29 cellular contexts compared by ENCODE assay signal in genomic region chr11:114818382-114818781, GRCh38.
"Had no signal": no experiment of that assay in that cellular context is flagged by ENCODE, and none has a peak within 500 bp of the region (broad histone marks: within the 10 kb centered on the region; RNA-seq: fewer than 3 reads in every experiment).

No MANE protein-coding gene starts in this region.

- H3K36me3 Mint-ChIP-seq: activated naive CD4-positive, alpha-beta T cell treated with anti-CD3 and anti-CD28 coated beads, Interleukin-2, amount 50 U/mL, for 24 hours; activated naive CD8-positive, alpha-beta T cell treated with anti-CD3 and anti-CD28 coated beads, Interleukin-2, amount 10 ng/mL, durations not matched to agents 7 days and 5 days had no signal

- H3K9me3 Mint-ChIP-seq: activated naive CD4-positive, alpha-beta T cell treated with anti-CD3 and anti-CD28 coated beads, Interleukin-2, amount 50 U/mL, for 24 hours; activated naive CD8-positive, alpha-beta T cell treated with anti-CD3 and anti-CD28 coated beads, Interleukin-2, amount 10 ng/mL, durations not matched to agents 7 days and 5 days; activated T-cell treated with anti-CD3 and anti-CD28 coated beads, Interleukin-2, amount 50 U/mL, for 24 hours; activated T-helper 2 cell treated with anti-CD3 and anti-CD28 coated beads, Interferon-gamma antibody, Interleukin-2, Interleukin-4, amounts not matched to agents 10 μg/mL and 5 μg/mL and 100 μg/mL, durations not matched to agents 14 hours and 24 hours and 36 hours; T-helper 1 cell treated with Interleukin-12 subunit alpha and Interleukin-12 subunit beta and Interleukin-4 antibody, amounts not matched to agents 30 μg/mL and 1 μg/mL, for 36 hours; T-helper 2 cell treated with Interferon-gamma antibody and Interleukin-4, amounts not matched to agents 5 μg/mL and 100 μg/mL, for 36 hours had no signal

- H3K4me3 Mint-ChIP-seq: activated B cell treated with CpG ODN at 0.5 μM for 24 hours; activated CD8-positive, alpha-beta T cell treated with anti-CD3 and anti-CD28 coated beads, Interleukin-2, amount 10 ng/mL, durations not matched to agents 7 days and 5 days; activated naive CD4-positive, alpha-beta T cell treated with anti-CD3 and anti-CD28 coated beads, Interleukin-2, amount 50 U/mL, for 24 hours; activated naive CD8-positive, alpha-beta T cell treated with anti-CD3 and anti-CD28 coated beads, Interleukin-2, amount 10 ng/mL, durations not matched to agents 7 days and 5 days; activated T-cell treated with anti-CD3 and anti-CD28 coated beads, Interleukin-2, amount 50 U/mL, for 24 hours; T-helper 1 cell treated with Interleukin-12 subunit alpha and Interleukin-12 subunit beta and Interleukin-4 antibody, amounts not matched to agents 30 μg/mL and 1 μg/mL, for 36 hours; T-helper 2 cell treated with Interferon-gamma antibody and Interleukin-4, amounts not matched to agents 5 μg/mL and 100 μg/mL, for 36 hours had no signal

- H3K27me3 ChIP-seq: ascending aorta, SJSA1 had no signal

- H3K9me3 ChIP-seq: ascending aorta, SJSA1, SK-N-SH had no signal

- H3K4me1 Mint-ChIP-seq: activated B cell treated with CpG ODN at 0.5 μM for 24 hours; activated naive CD4-positive, alpha-beta T cell treated with anti-CD3 and anti-CD28 coated beads, Interleukin-2, amount 50 U/mL, for 24 hours; activated naive CD8-positive, alpha-beta T cell treated with anti-CD3 and anti-CD28 coated beads, Interleukin-2, amount 10 ng/mL, durations not matched to agents 7 days and 5 days had no signal

- H3K4me1 ChIP-seq: ascending aorta, SJSA1 had no signal

- H3K27ac Mint-ChIP-seq: activated B cell treated with CpG ODN at 0.5 μM for 24 hours; activated CD8-positive, alpha-beta T cell treated with anti-CD3 and anti-CD28 coated beads, Interleukin-2, amount 10 ng/mL, durations not matched to agents 7 days and 5 days; activated naive CD4-positive, alpha-beta T cell treated with anti-CD3 and anti-CD28 coated beads, Interleukin-2, amount 50 U/mL, for 24 hours; activated naive CD8-positive, alpha-beta T cell treated with anti-CD3 and anti-CD28 coated beads, Interleukin-2, amount 10 ng/mL, durations not matched to agents 7 days and 5 days; activated T-cell treated with anti-CD3 and anti-CD28 coated beads, Interleukin-2, amount 50 U/mL, for 24 hours; activated T-helper 2 cell treated with anti-CD3 and anti-CD28 coated beads, Interferon-gamma antibody, Interleukin-2, Interleukin-4, amounts not matched to agents 10 μg/mL and 5 μg/mL and 100 μg/mL, durations not matched to agents 14 hours and 24 hours and 36 hours; T-helper 1 cell treated with Interleukin-12 subunit alpha and Interleukin-12 subunit beta and Interleukin-4 antibody, amounts not matched to agents 30 μg/mL and 1 μg/mL, for 36 hours; T-helper 2 cell treated with Interferon-gamma antibody and Interleukin-4, amounts not matched to agents 5 μg/mL and 100 μg/mL, for 36 hours had no signal

- H3K9ac ChIP-seq: SK-N-SH had no signal

- H3K27ac ChIP-seq: ascending aorta, cardiac muscle cell, SJSA1 had no signal

- H3K27me3 Mint-ChIP-seq: activated B cell treated with CpG ODN at 0.5 μM for 24 hours; activated naive CD8-positive, alpha-beta T cell treated with anti-CD3 and anti-CD28 coated beads, Interleukin-2, amount 10 ng/mL, durations not matched to agents 7 days and 5 days had no signal

- H3K4me3 ChIP-seq: ascending aorta, cardiac muscle cell, SJSA1 had no signal

- H3K36me3 ChIP-seq: ascending aorta, cardiac muscle cell, SJSA1 had no signal

- DNase-seq: activated B cell treated with CpG ODN at 0.5 μM for 24 hours; activated CD4-positive, alpha-beta T cell treated with anti-CD3 and anti-CD28 coated beads for 48 hours; activated CD4-positive, alpha-beta T cell treated with anti-CD3 and anti-CD28 coated beads, Interleukin-2, amount 50 U/mL, for 4 hours; activated CD4-positive, CD25-positive, alpha-beta regulatory T cell treated with anti-CD3 and anti-CD28 coated beads, Interleukin-2, amount 50 U/mL, for 72 hours; activated CD8-positive, alpha-beta T cell treated with anti-CD3 and anti-CD28 coated beads, Interleukin-2, amount 10 ng/mL, durations not matched to agents 7 days and 5 days; activated gamma-delta T cell; activated naive CD4-positive, alpha-beta T cell treated with Interleukin-2 at 50 U/mL for 16 hours; activated naive CD8-positive, alpha-beta T cell treated with anti-CD3 and anti-CD28 coated beads, Interleukin-2, amount 10 ng/mL, durations not matched to agents 7 days and 5 days; activated T-cell treated with anti-CD3 and anti-CD28 coated beads, Interleukin-2, amount 50 U/mL, for 24 hours; Kasumi-1; KBM-7; MV-4-11; NCI-H1092; NCI-H1436 treated with DMSO at 0.1 percent for 48 hours; NCI-H1694 treated with DMSO at 0.1 percent for 48 hours; NCI-H2029; NCI-H2171; NCI-H510A; NCI-H526; NCI-H748 treated with DMSO at 0.1 percent for 48 hours; SHP77 treated with DMSO at 0.1 percent for 48 hours; SK-N-SH had no signal
